In the genomic region with DNA sequence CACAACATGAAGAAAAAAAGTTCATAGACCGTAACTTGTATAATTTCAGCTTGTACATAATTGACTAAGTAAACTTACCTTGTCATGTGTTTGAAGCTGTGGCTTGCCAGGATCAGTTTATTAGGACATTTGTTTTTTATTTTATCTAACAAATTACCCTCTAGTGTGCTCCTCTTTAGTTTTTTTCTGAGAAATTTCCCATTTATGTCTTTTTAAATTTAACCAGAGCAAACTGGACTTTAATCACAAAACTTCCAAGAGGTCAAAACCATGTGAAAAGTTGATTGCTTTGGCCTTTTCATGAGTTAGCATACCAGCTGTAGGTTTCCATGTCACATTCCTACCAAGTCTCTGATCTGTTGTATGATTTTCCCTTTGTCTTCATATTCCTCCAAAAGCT, we compare ENCODE assay signal across 29 cellular contexts. TPM values are rescaled to one million over a fixed set of nuclear protein-coding genes. Genes with fewer than 3 reads are reported as not detected.
DNase-seq lines count a peak whose midpoint lies in the region; ATAC-seq, FAIRE-seq and TF ChIP-seq lines count a peak whose summit lies in the region.
"Had no signal": no experiment of that assay in that cellular context is flagged by ENCODE, and none has a peak within 500 bp of the region (broad histone marks: within the 10 kb centered on the region; RNA-seq: fewer than 3 reads in every experiment).

No MANE protein-coding gene starts in this region.

- H3K9me3 Mint-ChIP-seq in Calu3 (ENCODE audit: low read depth, unreplicated experiment): no peaks in the 10 kb centered on the region
- no peaks in the 10 kb centered on the region for H3K9me3 Mint-ChIP-seq in HFFc6
- no peaks in the 10 kb centered on the region for H3K9me3 Mint-ChIP-seq in endothelial cell (ENCODE audit: unreplicated experiment)
- no peaks in the 10 kb centered on the region for H3K9me3 Mint-ChIP-seq in natural killer cell treated with Interleukin-12 subunit alpha and Interleukin-12 subunit beta and Interleukin-15 and Interleukin-18, amount 100 ng/mL, for 72 hours
- H3K9me3 Mint-ChIP-seq: CD4-positive, alpha-beta memory T cell had no signal

- CTCF ChIA-PET in Calu3 (lab: Charles Lee): no interaction called here

- no peaks in the 10 kb centered on the region for H3K4me1 Mint-ChIP-seq in Calu3 (ENCODE audit: low read depth, unreplicated experiment)
- H3K4me1 Mint-ChIP-seq in HFFc6 (ENCODE audit: low read depth): peaks cover 19% of the 10 kb centered on the region
- H3K4me1 Mint-ChIP-seq in endothelial cell (ENCODE audit: unreplicated experiment): peaks cover 14% of the 10 kb centered on the region
- H3K4me1 Mint-ChIP-seq in natural killer cell treated with Interleukin-12 subunit alpha and Interleukin-12 subunit beta and Interleukin-15 and Interleukin-18, amount 100 ng/mL, for 72 hours (ENCODE audit: low read depth in 2 of 2): peaks cover 21 to 32% of the 10 kb centered on the region in 2 donors

- no peaks in the 10 kb centered on the region for H3K27me3 Mint-ChIP-seq in Calu3 (ENCODE audit: unreplicated experiment)
- peaks cover 9% of the 10 kb centered on the region for H3K27me3 Mint-ChIP-seq in HFFc6 (ENCODE audit: insufficient read depth)
- H3K27me3 Mint-ChIP-seq in endothelial cell (ENCODE audit: unreplicated experiment): peaks cover 9% of the 10 kb centered on the region
- H3K27me3 Mint-ChIP-seq in natural killer cell treated with Interleukin-12 subunit alpha and Interleukin-12 subunit beta and Interleukin-15 and Interleukin-18, amount 100 ng/mL, for 72 hours: no peaks in the 10 kb centered on the region
- H3K27me3 Mint-ChIP-seq: CD4-positive, alpha-beta memory T cell had no signal

- intact Hi-C loops in Calu3 (cut with micrococcal nuclease; ENCODE audit: unreplicated experiment): no loop called here

- no peak for TF ChIP-seq CTCF in Calu3 (IDR thresholded peaks at IDR 0.05; ENCODE audit: unreplicated experiment)
- no peak for TF ChIP-seq CTCF in HFFc6 (IDR thresholded peaks at IDR 0.05)
- no peak for TF ChIP-seq CTCF in endothelial cell (IDR thresholded peaks at IDR 0.05; ENCODE audit: unreplicated experiment)

- BruUV-seq in Calu3 (replicated peaks; lab: Mats Ljungman, UMichigan): no TSS peak

- H3K36me3 Mint-ChIP-seq in Calu3 (ENCODE audit: insufficient read depth, unreplicated experiment) (peaks cover 58% of the 10 kb centered on the region), HFFc6 (ENCODE audit: low read depth) (peaks cover 48% of the 10 kb centered on the region), endothelial cell (ENCODE audit: low read depth, unreplicated experiment) (peaks cover 31% of the 10 kb centered on the region)
- H3K36me3 Mint-ChIP-seq in natural killer cell treated with Interleukin-12 subunit alpha and Interleukin-12 subunit beta and Interleukin-15 and Interleukin-18, amount 100 ng/mL, for 72 hours: peaks cover 35% of the 10 kb centered on the region

- H3K27ac Mint-ChIP-seq in Calu3 (ENCODE audit: unreplicated experiment): peak overlapping the region; percentile 32
- H3K27ac Mint-ChIP-seq in HFFc6: peak overlapping the region; percentile 32
- peak overlapping the region; percentile 63 for H3K27ac Mint-ChIP-seq in endothelial cell (ENCODE audit: unreplicated experiment)
- peak overlapping the region; percentile 7 to 51 for H3K27ac Mint-ChIP-seq in natural killer cell treated with Interleukin-12 subunit alpha and Interleukin-12 subunit beta and Interleukin-15 and Interleukin-18, amount 100 ng/mL, for 72 hours

- FAIRE-seq in RCC 7860 (lab: Jason Lieb, UNC): no peak
- FAIRE-seq: A204.1, GM12878 had no signal

- H3K4me3 Mint-ChIP-seq in Calu3 (ENCODE audit: low read depth, unreplicated experiment) (no peak overlapping the region), HFFc6 (no peak overlapping the region), endothelial cell (ENCODE audit: unreplicated experiment) (no peak overlapping the region)
- H3K4me3 Mint-ChIP-seq in natural killer cell treated with Interleukin-12 subunit alpha and Interleukin-12 subunit beta and Interleukin-15 and Interleukin-18, amount 100 ng/mL, for 72 hours: no peak overlapping the region
- H3K4me3 Mint-ChIP-seq: CD4-positive, alpha-beta memory T cell had no signal

- no peak for DNase-seq in Calu3
- no peak for DNase-seq in HFFc6
- DNase-seq in endothelial cell (ENCODE audit: low spot score): no peak
- no peak for DNase-seq in natural killer cell treated with Interleukin-12 subunit alpha and Interleukin-12 subunit beta and Interleukin-15 and Interleukin-18, amount 100 ng/mL, for 72 hours (ENCODE audit: low spot score)
- DNase-seq in RCC 7860 (ENCODE audit: low spot score): no peak
- no peak for DNase-seq in AG08395 (ENCODE audit: low spot score)
- no peak for DNase-seq in cerebellar nuclear complex (lab: John Stamatoyannopoulos, UW)
- DNase-seq: C1 segment of cervical spinal cord; CD4-positive, alpha-beta memory T cell; COR-L47; GDM1; GOT3; HCEC 1CT; IMR-90; KG1; MG63; NCI-H1105 treated with DMSO at 0.1 percent for 48 hours; NCI-H146; NCI-H1930; NCI-H2107; NCI-H446; NCI-H524 treated with DMSO at 0.1 percent for 48 hours; NCI-H774; PC-3; SJCRH30 had no signal

- no peak for ATAC-seq in natural killer cell treated with Interleukin-12 subunit alpha and Interleukin-12 subunit beta and Interleukin-15 and Interleukin-18, amount 100 ng/mL, for 72 hours
- ATAC-seq in HG03565 (IDR thresholded peaks at IDR 0.05; ENCODE audit: unreplicated experiment): no peak
- ATAC-seq: GM12878, PC-3, Right ventricle myocardium inferior had no signal

RNA-seq across cellular contexts. Expression of a gene that starts 42.5 kb away (rescaled TPM):
- total RNA-seq in Calu3 (2022) (11.6 and 12.5 TPM in 2 replicates), endothelial cell (ENCODE audit: unreplicated experiment) (22.4 TPM)
- total RNA-seq in HFFc6 (2021; fragmentation: NEBNext Ultra II Directional; extraction: Animal tissue kit (Norgen Biotek cat#: 25700)): 10 to 100 TPM; 11.8 to 13.6 (median 12.6) TPM
- 10 to 100 TPM; 13.0 to 16.6 TPM for total RNA-seq in natural killer cell treated with Interleukin-12 subunit alpha and Interleukin-12 subunit beta and Interleukin-15 and Interleukin-18, amount 100 ng/mL, for 72 hours
